12 cellular contexts compared by ENCODE assay signal in the genomic region with DNA sequence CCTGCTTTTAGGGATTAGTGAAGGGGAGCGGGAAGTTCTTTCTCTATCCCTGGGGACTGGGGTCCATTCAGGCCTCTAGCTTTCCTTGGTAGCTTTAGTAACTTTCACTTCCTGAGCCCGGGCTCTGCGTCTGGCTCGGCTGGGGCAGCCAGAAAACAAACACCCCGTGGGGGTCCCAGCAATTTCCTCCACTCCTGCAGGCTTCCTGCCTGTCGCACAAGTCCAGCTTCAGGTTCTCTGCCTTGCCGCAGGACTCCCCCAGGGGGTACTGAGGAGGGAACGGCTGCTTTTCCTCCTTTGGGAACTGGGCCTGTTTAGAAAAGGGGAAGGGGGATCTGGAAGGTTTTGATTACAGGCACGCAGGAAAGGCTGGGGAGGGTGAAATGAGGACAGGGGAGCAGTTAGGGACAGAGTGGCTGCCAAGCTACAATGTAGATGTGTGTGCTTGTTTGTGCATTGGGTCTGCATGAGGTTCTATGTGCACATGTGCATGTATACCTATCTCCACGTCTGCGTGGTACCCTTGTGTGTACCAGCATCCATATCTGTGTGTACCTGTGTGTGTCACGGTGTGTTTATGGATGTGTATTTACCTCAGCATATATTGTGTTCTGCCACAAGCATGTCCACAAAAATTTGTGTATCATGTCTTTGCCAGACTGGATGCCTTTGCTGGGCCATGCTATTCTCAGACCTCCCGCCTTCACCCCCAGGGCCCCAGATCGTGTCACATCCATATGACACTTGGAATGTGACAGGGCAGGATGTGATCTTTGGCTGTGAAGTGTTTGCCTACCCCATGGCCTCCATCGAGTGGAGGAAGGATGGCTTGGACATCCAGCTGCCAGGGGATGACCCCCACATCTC. TPM values are rescaled to one million over a fixed set of nuclear protein-coding genes. Genes with fewer than 3 reads are reported as not detected.
DNase-seq lines count a peak whose midpoint lies in the region; ATAC-seq and TF ChIP-seq lines count a peak whose summit lies in the region.
"Had no signal": no experiment of that assay in that cellular context is flagged by ENCODE, and none has a peak within 500 bp of the region (broad histone marks: within the 10 kb centered on the region; RNA-seq: fewer than 3 reads in every experiment).

No MANE protein-coding gene starts in this region.

- DNase-seq in natural killer cell (no peak), DMS79 (lab: John Stamatoyannopoulos, UW) (no peak), RKO (ENCODE audit: low spot score) (no peak)
- no peak for DNase-seq in stimulated activated CD8-positive, alpha-beta memory T cell treated with anti-CD3 and anti-CD28 coated beads, Interleukin-4, amount 100 ng/mL, for 48 hours
- no peak for DNase-seq in stimulated activated CD4-positive, alpha-beta T cell treated with anti-CD3 and anti-CD28 coated beads, Interleukin-2, amount 100 ng/mL, for 24 hours
- DNase-seq: activated CD8-positive, alpha-beta T cell treated with anti-CD3 and anti-CD28 coated beads, Interleukin-2, amount 10 ng/mL, durations not matched to agents 7 days and 5 days; left ventricle myocardium superior; NCI-H1436 treated with DMSO at 0.1 percent for 48 hours had no signal

- POLR2A ChIA-PET in HEK293 (lab: Yijun Ruan, JAX), result no interaction called here

- intact Hi-C loops in natural killer cell (cut with micrococcal nuclease), result no loop called here

- H3K27ac Mint-ChIP-seq in natural killer cell, result no peak overlapping the region
- H3K27ac Mint-ChIP-seq: activated CD8-positive, alpha-beta T cell treated with anti-CD3 and anti-CD28 coated beads, Interleukin-2, amount 10 ng/mL, durations not matched to agents 7 days and 5 days had no signal

- no peaks in the 10 kb centered on the region for H3K9me3 ChIP-seq in HEK293 (ENCODE audit: control insufficient read depth, insufficient read depth, low read depth, low read length)

- H3K4me3 Mint-ChIP-seq in natural killer cell, result peak overlapping the region; percentile 70
- H3K4me3 Mint-ChIP-seq: activated CD8-positive, alpha-beta T cell treated with anti-CD3 and anti-CD28 coated beads, Interleukin-2, amount 10 ng/mL, durations not matched to agents 7 days and 5 days had no signal

- H3K27ac ChIP-seq in C4-2B, result peak overlapping the region; percentile 99
- no peak overlapping the region; the same call in 1 of the 2 replicates for H3K27ac ChIP-seq in HEK293 (ENCODE audit: extremely low read depth, low read depth, low read length)
- peak overlapping the region; percentile 94 for H3K27ac ChIP-seq in VCaP
- H3K27ac ChIP-seq: epithelial cell of prostate had no signal

- H3K27me3 Mint-ChIP-seq in natural killer cell (ENCODE audit: low read depth in 2 of 2), result peaks cover 26 to 29% of the 10 kb centered on the region in 2 donors

- H3K4me3 ChIP-seq in HEK293 (ENCODE audit: low read depth, low read length), result no peak overlapping the region

- no peak for TF ChIP-seq CTCF in C4-2B (conservative IDR thresholded peaks at IDR 0.05)
- TF ChIP-seq CTCF in HEK293 (tag by site-specific recombination; IDR thresholded peaks at IDR 0.05), result no peak
- no peak for TF ChIP-seq CTCF in VCaP (conservative IDR thresholded peaks at IDR 0.05)
- no peak for TF ChIP-seq CTCF in natural killer cell (IDR thresholded peaks at IDR 0.05)

- CTCF ChIA-PET in HEK293 (lab: Yijun Ruan, JAX), result interaction anchor here (0.7 to 6.2 kb wide), 9 partner anchors 9 to 78 kb away, joined by 3 to 61 read pairs (median 5); no protein-coding TSS in a partner anchor

- H3K36me3 Mint-ChIP-seq in natural killer cell, result no peaks in the 10 kb centered on the region

- no peak for ATAC-seq in natural killer cell
- ATAC-seq: activated CD8-positive, alpha-beta T cell treated with anti-CD3 and anti-CD28 coated beads, Interleukin-2, amount 10 ng/mL, durations not matched to agents 7 days and 5 days; left ventricle myocardium superior had no signal

- no peaks in the 10 kb centered on the region for H3K36me3 ChIP-seq in HEK293 (ENCODE audit: control insufficient read depth in 2 of 2, insufficient read depth in 1 of 2, low read length in 2 of 2)

- H3K4me1 Mint-ChIP-seq in natural killer cell, result peaks cover 30 to 55% of the 10 kb centered on the region in 2 donors

- peaks cover 22% of the 10 kb centered on the region for H3K4me1 ChIP-seq in HEK293 (ENCODE audit: control insufficient read depth, insufficient read depth, low read length)

- H3K9me3 Mint-ChIP-seq in natural killer cell, result no peaks in the 10 kb centered on the region

TF ChIP-seq in HEK293, 187 proteins besides CTCF, POLR2A, EP300 and RAD21:
- no peak for TF ChIP-seq ZNF223 (tag by site-specific recombination; IDR thresholded peaks at IDR 0.05)
- TF ChIP-seq, protein P1, sequence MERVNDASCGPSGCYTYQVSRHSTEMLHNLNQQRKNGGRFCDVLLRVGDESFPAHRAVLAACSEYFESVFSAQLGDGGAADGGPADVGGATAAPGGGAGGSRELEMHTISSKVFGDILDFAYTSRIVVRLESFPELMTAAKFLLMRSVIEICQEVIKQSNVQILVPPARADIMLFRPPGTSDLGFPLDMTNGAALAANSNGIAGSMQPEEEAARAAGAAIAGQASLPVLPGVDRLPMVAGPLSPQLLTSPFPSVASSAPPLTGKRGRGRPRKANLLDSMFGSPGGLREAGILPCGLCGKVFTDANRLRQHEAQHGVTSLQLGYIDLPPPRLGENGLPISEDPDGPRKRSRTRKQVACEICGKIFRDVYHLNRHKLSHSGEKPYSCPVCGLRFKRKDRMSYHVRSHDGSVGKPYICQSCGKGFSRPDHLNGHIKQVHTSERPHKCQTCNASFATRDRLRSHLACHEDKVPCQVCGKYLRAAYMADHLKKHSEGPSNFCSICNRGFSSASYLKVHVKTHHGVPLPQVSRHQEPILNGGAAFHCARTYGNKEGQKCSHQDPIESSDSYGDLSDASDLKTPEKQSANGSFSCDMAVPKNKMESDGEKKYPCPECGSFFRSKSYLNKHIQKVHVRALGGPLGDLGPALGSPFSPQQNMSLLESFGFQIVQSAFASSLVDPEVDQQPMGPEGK (tag by site-specific recombination; IDR thresholded peaks at IDR 0.05), result 0 out of 2 replicates have a peak, but pooled peaks have one; percentile 13
- TF ChIP-seq ZNF664 (tag by site-specific recombination; IDR thresholded peaks at IDR 0.05), result no peak
- TF ChIP-seq GLIS1 (tag by site-specific recombination; IDR thresholded peaks at IDR 0.05), result peak; percentile 94
- TF ChIP-seq MEIS1 (CRISPR knock-in tag; IDR thresholded peaks at IDR 0.05; ENCODE audit: borderline replicate concordance), result no peak
- peak; percentile 18; the same call in 1 of the 2 replicates for TF ChIP-seq ZBTB17 (tag by site-specific recombination; IDR thresholded peaks at IDR 0.05)
- TF ChIP-seq YY2 (tag by site-specific recombination; IDR thresholded peaks at IDR 0.05), result no peak
- peak; percentile 27; the same call in 1 of the 2 replicates for TF ChIP-seq WT1 (tag by site-specific recombination; IDR thresholded peaks at IDR 0.05)
- peak; percentile 95 for TF ChIP-seq MZF1 (tag by site-specific recombination; IDR thresholded peaks at IDR 0.05; ENCODE audit: borderline replicate concordance)
- 0 out of 2 replicates have a peak, but pooled peaks have one; percentile 14 for TF ChIP-seq IKZF3 (tag by site-specific recombination; IDR thresholded peaks at IDR 0.05)
- TF ChIP-seq ZIC2 (tag by site-specific recombination; IDR thresholded peaks at IDR 0.05), result peak; percentile 89
- no peak for TF ChIP-seq ZFP69B (tag by site-specific recombination; IDR thresholded peaks at IDR 0.05)
- TF ChIP-seq, protein P2, sequence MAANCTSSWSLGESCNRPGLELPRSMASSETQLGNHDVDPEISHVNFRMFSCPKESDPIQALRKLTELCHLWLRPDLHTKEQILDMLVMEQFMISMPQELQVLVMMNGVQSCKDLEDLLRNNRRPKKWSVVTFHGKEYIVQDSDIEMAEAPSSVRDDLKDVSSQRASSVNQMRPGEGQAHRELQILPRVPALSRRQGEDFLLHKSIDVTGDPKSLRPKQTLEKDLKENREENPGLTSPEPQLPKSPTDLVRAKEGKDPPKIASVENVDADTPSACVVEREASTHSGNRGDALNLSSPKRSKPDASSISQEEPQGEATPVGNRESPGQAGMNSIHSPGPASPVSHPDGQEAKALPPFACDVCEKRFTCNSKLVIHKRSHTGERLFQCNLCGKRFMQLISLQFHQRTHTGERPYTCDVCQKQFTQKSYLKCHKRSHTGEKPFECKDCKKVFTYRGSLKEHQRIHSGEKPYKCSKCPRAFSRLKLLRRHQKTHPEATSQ (tag by site-specific recombination; IDR thresholded peaks at IDR 0.05), result no peak
- TF ChIP-seq ZBTB48 (tag by site-specific recombination; IDR thresholded peaks at IDR 0.05), result 0 out of 2 replicates have a peak, but pooled peaks have one; percentile 24
- TF ChIP-seq ZNF747 (tag by site-specific recombination; IDR thresholded peaks at IDR 0.05), result no peak
- TF ChIP-seq ZNF600 (tag by site-specific recombination; IDR thresholded peaks at IDR 0.05), result peak; percentile 80
- peak; percentile 48 for TF ChIP-seq GLIS2 (tag by site-specific recombination; IDR thresholded peaks at IDR 0.05)
- peak; percentile 58 for TF ChIP-seq ZNF341 (tag by site-specific recombination; IDR thresholded peaks at IDR 0.05; ENCODE audit: low read depth)
- TF ChIP-seq ZNF785 (tag by site-specific recombination; IDR thresholded peaks at IDR 0.05), result no peak
- TF ChIP-seq ZNF555 (tag by site-specific recombination; conservative IDR thresholded peaks at IDR 0.05), result no peak
- no peak for TF ChIP-seq ZBTB44 (tag by site-specific recombination; IDR thresholded peaks at IDR 0.05)
- no peak for TF ChIP-seq ZNF610 (tag by site-specific recombination; IDR thresholded peaks at IDR 0.05; ENCODE audit: borderline replicate concordance)
TF ChIP-seq in HEK293: peak in this region for 11.

RNA-seq across cellular contexts. Expression of gene KAZALD1, which starts 2.0 kb away (rescaled TPM):
- under 1 TPM in 1 of 3 donors, not detected in 2; 0.49 TPM for total RNA-seq in natural killer cell

RNA-seq across cellular contexts. Expression of gene SFXN3, which starts 32.7 kb away (rescaled TPM):
- total RNA-seq in natural killer cell, result 10 to 100 TPM; 59.7 to 74.5 (median 68.9) TPM

RNA-seq across cellular contexts. Expression of gene PDZD7, which starts 32.9 kb away (rescaled TPM):
- total RNA-seq in natural killer cell, result 1 to 10 TPM in 1 of 3 donors, under 1 TPM in 2; 0.35 to 1.2 (median 0.52) TPM
